ENCODE assay signal across 8 cellular contexts in genomic region chr5:134503088-134503936, GRCh38. TPM values are rescaled to one million over a fixed set of nuclear protein-coding genes. Genes with fewer than 3 reads are reported as not detected.
DNase-seq lines count a peak whose midpoint lies in the region; ATAC-seq, FAIRE-seq and TF ChIP-seq lines count a peak whose summit lies in the region.

No MANE protein-coding gene starts in this region.

- TSS peak; percentile 28 for BruUV-seq in PC-3 (replicated peaks; lab: Mats Ljungman, UMichigan)

- peak overlapping the region; percentile 11; the same call in 1 of the 2 replicates for H3K4me3 ChIP-seq in PC-3 (ENCODE audit: low read length)
- no peak overlapping the region for H3K4me3 ChIP-seq in fibroblast of villous mesenchyme (ENCODE audit: low read depth, low read length)

- H3F3A ChIP-seq in PC-3 (ENCODE audit: low read length, unreplicated experiment) = peaks cover 10% of the 10 kb centered on the region

- intact Hi-C loops in PC-3 (cut with micrococcal nuclease) = no loop called here

- no peaks in the 10 kb centered on the region for H4K20me1 ChIP-seq in PC-3 (ENCODE audit: low read length)

- DNase-seq in PC-3 (peak; percentile 96), activated T-helper 1 cell treated with Interleukin-2 at 50 U/mL for 16 hours (ENCODE audit: low read depth) (peak; percentile 54), fibroblast of villous mesenchyme (ENCODE audit: low read depth) (peak; percentile 96), pulmonary artery endothelial cell (ENCODE audit: low read depth, low spot score) (peak; percentile 91), urothelium cell line (ENCODE audit: low spot score) (peak; percentile 90), NCI-H526 (lab: John Stamatoyannopoulos, UW) (no peak)

- ATAC-seq in GM18498 (IDR thresholded peaks at IDR 0.05; ENCODE audit: unreplicated experiment) (peak; percentile 78), HG02943 (IDR thresholded peaks at IDR 0.05; ENCODE audit: low read depth, unreplicated experiment) (peak; percentile 74), PC-3 (peak; percentile 77)

- CTCF ChIA-PET in PC-3 (lab: Charles Lee) = no interaction called here

- no peaks in the 10 kb centered on the region for H3K9me2 ChIP-seq in PC-3 (replicated peaks; ENCODE audit: low read length)

- no peaks in the 10 kb centered on the region for H3K27me3 ChIP-seq in PC-3 (ENCODE audit: low read length)

- FAIRE-seq in urothelium cell line (lab: Jason Lieb, UNC) = no peak

- H3K27ac ChIP-seq in PC-3 (ENCODE audit: low read length) = peak overlapping the region; percentile 94

- peaks cover 60% of the 10 kb centered on the region for H3K4me1 ChIP-seq in PC-3 (ENCODE audit: insufficient read depth, low read length)

- peak overlapping the region; percentile 48 for H3K9ac ChIP-seq in PC-3 (ENCODE audit: low read length)

- POLR2A ChIA-PET in PC-3 (lab: Charles Lee; ENCODE audit: unreplicated experiment) = interaction anchor here (0.6 to 0.8 kb wide), 2 partner anchors 17 to 37 kb away, joined by 3 to 5 read pairs; no protein-coding TSS in a partner anchor

- no peaks in the 10 kb centered on the region for H3K9me3 ChIP-seq in PC-3 (ENCODE audit: low read length)

- TF ChIP-seq CTCF in PC-3 (conservative IDR thresholded peaks at IDR 0.05; ENCODE audit: low read depth, low read length) = no peak
- TF ChIP-seq CTCF in fibroblast of villous mesenchyme (IDR thresholded peaks at IDR 0.05; ENCODE audit: insufficient read depth, low read depth, low read length) = no peak

- H2AFZ ChIP-seq in PC-3 (ENCODE audit: low read length) = peak overlapping the region; percentile 51; the same call in 1 of the 2 replicates

- peaks cover 11% of the 10 kb centered on the region; the same call in 1 of the 2 replicates for H3K79me2 ChIP-seq in PC-3 (ENCODE audit: low read length)

- no peaks in the 10 kb centered on the region for H3K36me3 ChIP-seq in PC-3 (ENCODE audit: low read depth, low read length)

- H3K4me2 ChIP-seq in PC-3 (ENCODE audit: low read length) = peak overlapping the region; percentile 65

RNA-seq across cellular contexts. Expression of gene JADE2, which starts 22.2 kb away (rescaled TPM):
- total RNA-seq in PC-3 (2014; rRNA removed) (33.2 and 42.3 TPM in 2 replicates), fibroblast of villous mesenchyme (29.3 and 35.4 TPM in 2 replicates), pulmonary artery endothelial cell (23.7 and 29.7 TPM in 2 replicates)

Comparison
In these comparisons a context has a peak if more than half of its experiments do, and no peak if none do; other contexts are left out.
1. DNase-seq: peak in PC-3 (single experiment), activated T-helper 1 cell treated with Interleukin-2 at 50 U/mL for 16 hours (single experiment), fibroblast of villous mesenchyme (single experiment), pulmonary artery endothelial cell (single experiment) and urothelium cell line (single experiment); none in NCI-H526 (0 of 2).
2. Peak in every context shown above with its lines, with median percentiles within 50 percentile points of each other: ATAC-seq.